In genomic region chr6:90294989-90295853, GRCh38 we compare ENCODE assay signal across 8 cellular contexts. TPM values are rescaled to one million over a fixed set of nuclear protein-coding genes. Genes with fewer than 3 reads are reported as not detected.
A peak's percentile ranks its signal among the peaks of the same experiment; 100 is the strongest.
DNase-seq lines count a peak whose midpoint lies in the region; ATAC-seq and TF ChIP-seq lines count a peak whose summit lies in the region.

No MANE protein-coding gene starts in this region.

- no peaks in the 10 kb centered on the region for H3K9me3 Mint-ChIP-seq in activated naive CD8-positive, alpha-beta T cell (ENCODE audit: low read depth)

- H3K4me3 Mint-ChIP-seq in activated naive CD8-positive, alpha-beta T cell: peak overlapping the region; percentile 96

- H3K27me3 ChIP-seq in SJSA1 (replicated peaks) (no peaks in the 10 kb centered on the region), heart left ventricle (peaks cover 0 to 30% (median 0%) of the 10 kb centered on the region in 9 donors), tibial nerve (no peaks in the 10 kb centered on the region)

- TF ChIP-seq CTCF in AG09309 (IDR thresholded peaks at IDR 0.05; ENCODE audit: control insufficient read depth, insufficient read depth, low read depth, low read length, missing control alignments): no peak
- TF ChIP-seq CTCF in GM20000 (IDR thresholded peaks at IDR 0.05; ENCODE audit: extremely low read depth, missing control alignments): no peak
- peak in 9 of 12 donors; percentile 13 to 40 (median 20) for TF ChIP-seq CTCF in heart left ventricle (IDR thresholded peaks at IDR 0.05)
- peak in 4 of 5 experiments; percentile 16 to 50 (median 34) for TF ChIP-seq CTCF in tibial nerve (IDR thresholded peaks at IDR 0.05)

- TF ChIP-seq POLR2A in heart left ventricle (IDR thresholded peaks at IDR 0.05) (no peak), tibial nerve (IDR thresholded peaks at IDR 0.05) (no peak)

- 0 to 1% (median 1%) methylated on average over 60 to 79 of the region's 79 CpGs for WGBS in heart left ventricle, 4 donors
- 0 to 2% methylated on average over 39 to 67 of the region's 79 CpGs for WGBS in tibial nerve, 2 donors

- intact Hi-C loops in heart left ventricle (cut with DNase I): loop anchor here (2.0 to 10.0 kb wide), 17 partner anchors 60 to 350 kb away; no protein-coding TSS in a partner anchor

- H3K4me1 ChIP-seq in SJSA1 (replicated peaks) (peaks cover 18% of the 10 kb centered on the region), heart left ventricle (peaks cover 0 to 22% (median 8%) of the 10 kb centered on the region in 12 donors), tibial nerve (peaks cover 0 to 41% (median 5%) of the 10 kb centered on the region in 4 donors)

- H3K27ac Mint-ChIP-seq in activated naive CD8-positive, alpha-beta T cell: peak overlapping the region; percentile 99

- DNase-seq in AG09309 (ENCODE audit: low read depth) (no peak), GM20000 (ENCODE audit: low spot score) (peak; percentile 61), SJSA1 (ENCODE audit: low read depth in 1 of 2, low spot score in 2 of 2) (peak; percentile 57 to 78), heart left ventricle (peak; percentile 43 to 77 (median 58)), pons (ENCODE audit: low spot score) (peak; percentile 55), tibial nerve (ENCODE audit: low spot score in 2 of 2) (no peak)

- peak overlapping the region; percentile 34 for H3K27ac ChIP-seq in SJSA1
- peak overlapping the region; percentile 67 to 93 (median 84) for H3K27ac ChIP-seq in heart left ventricle
- peak overlapping the region; percentile 90 to 99 (median 97) for H3K27ac ChIP-seq in tibial nerve

- H3K36me3 Mint-ChIP-seq in activated naive CD8-positive, alpha-beta T cell: peaks cover 21% of the 10 kb centered on the region

- ATAC-seq in heart left ventricle (peak; percentile 47 to 77 (median 73)), HG03097 (IDR thresholded peaks at IDR 0.05; ENCODE audit: low FRiP score, unreplicated experiment) (no peak)

- no peaks in the 10 kb centered on the region for H3K27me3 Mint-ChIP-seq in activated naive CD8-positive, alpha-beta T cell

- TF ChIP-seq EP300 in tibial nerve (IDR thresholded peaks at IDR 0.05): peak in 1 of 2 donors; percentile 22

- H3K4me3 ChIP-seq in AG09309 (ENCODE audit: control insufficient read depth, low read depth, low read length) (peak overlapping the region; percentile 6), SJSA1 (peak overlapping the region; percentile 67), heart left ventricle (peak overlapping the region; percentile 66 to 93 (median 80)), tibial nerve (peak overlapping the region; percentile 77 to 99 (median 88))

- no peaks in the 10 kb centered on the region for H3K36me3 ChIP-seq in SJSA1
- H3K36me3 ChIP-seq in heart left ventricle: no peaks in the 10 kb centered on the region
- no peaks in the 10 kb centered on the region for H3K36me3 ChIP-seq in tibial nerve

- H3K4me1 Mint-ChIP-seq in activated naive CD8-positive, alpha-beta T cell (ENCODE audit: low read depth): peaks cover 58% of the 10 kb centered on the region

- H3K9me3 ChIP-seq in SJSA1 (replicated peaks): 0 out of 2 replicates have a peak, but pooled peaks cover 3% of the 10 kb centered on the region
- H3K9me3 ChIP-seq in heart left ventricle: no peaks in the 10 kb centered on the region
- H3K9me3 ChIP-seq in tibial nerve: no peaks in the 10 kb centered on the region

RNA-seq across cellular contexts. Expression of gene BACH2, which starts 1.4 kb away (rescaled TPM):
- total RNA-seq in SJSA1 (2014; rRNA removed; shearing (Covaris generic)): 1.3 and 1.4 TPM in 2 replicates
- 1 to 10 TPM in 8 of 9 donors, under 1 TPM in 1; 0.76 to 8.4 (median 4.0) TPM for total RNA-seq in heart left ventricle
- polyA plus RNA-seq in heart left ventricle: under 1 TPM; 0.23 to 0.24 TPM
- 10 to 100 TPM in 2 of 4 donors, 1 to 10 TPM in 2; 4.4 to 11.1 (median 8.4) TPM for total RNA-seq in tibial nerve

Comparison
In these comparisons a context has a peak if more than half of its experiments do, and no peak if none do; other contexts are left out.
1. DNase-seq: peak in GM20000 (single experiment), SJSA1 (2 of 2), heart left ventricle (5 of 5) and pons (single experiment); none in AG09309 (single experiment) and tibial nerve (0 of 2).
2. H3K4me3 ChIP-seq: peak in every context shown above with its lines; median percentile 88 in tibial nerve; 80 in heart left ventricle; 67 in SJSA1; 6 in AG09309.
3. CTCF ChIP-seq: peak in heart left ventricle (9 of 12) and tibial nerve (4 of 5); none in AG09309 (single experiment) and GM20000 (single experiment).
4. H3K27ac ChIP-seq: peak in every context shown above with its lines; median percentile 97 in tibial nerve; 84 in heart left ventricle; 34 in SJSA1.